Comparison of ENCODE assay signal across 22 cellular contexts in the genomic region with DNA sequence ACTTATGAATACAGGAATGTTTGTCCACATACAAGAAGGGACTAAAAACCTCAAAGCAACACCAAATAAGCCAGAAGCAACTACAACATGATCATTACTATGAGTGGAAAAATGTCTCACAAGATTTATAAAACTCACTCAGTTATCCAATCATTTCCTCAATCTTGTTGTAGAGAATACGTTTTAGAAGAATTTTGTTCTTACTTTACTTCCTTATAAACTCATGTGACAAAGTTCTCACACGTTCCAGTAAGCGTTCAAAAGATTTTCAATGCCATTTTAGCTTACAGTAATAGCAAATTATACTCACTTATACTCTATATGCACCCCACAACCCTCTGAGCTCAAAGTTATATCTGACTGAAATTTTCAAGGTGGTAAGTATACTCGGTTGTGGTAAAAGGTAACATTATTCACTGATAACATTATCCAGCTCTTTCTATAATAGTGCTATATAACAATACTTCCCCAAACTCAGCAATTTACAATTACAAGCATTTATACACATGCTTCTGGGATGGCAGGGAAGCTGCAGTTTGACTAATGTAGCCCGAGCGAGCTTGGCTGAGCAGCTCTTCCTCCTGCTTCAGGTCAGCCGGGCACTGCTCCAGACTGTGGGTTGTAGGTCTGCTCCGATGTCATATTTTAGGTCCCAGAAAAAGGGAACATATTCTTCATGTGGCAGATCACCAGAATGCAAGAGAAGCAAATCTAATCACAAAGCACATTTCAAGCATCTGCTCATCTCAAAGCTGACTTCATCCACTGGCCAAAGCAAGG.
"Had no signal": no experiment of that assay in that cellular context is flagged by ENCODE, and none has a peak within 500 bp of the region (broad histone marks: within the 10 kb centered on the region; RNA-seq: fewer than 3 reads in every experiment).

No MANE protein-coding gene starts in this region.

- H3K27ac ChIP-seq: adrenal gland, brain microvascular endothelial cell, esophagus muscularis mucosa, foreskin keratinocyte, heart right ventricle, ovary, psoas muscle, sigmoid colon, thyroid gland had no signal

- H3K27me3 ChIP-seq: adrenal gland, brain microvascular endothelial cell, esophagus muscularis mucosa, heart right ventricle, ovary, sigmoid colon, thyroid gland had no signal

- DNase-seq: activated CD4-positive, CD25-positive, alpha-beta regulatory T cell treated with anti-CD3 and anti-CD28 coated beads, Interleukin-2, amount 50 U/mL, for 72 hours; activated CD8-positive, alpha-beta T cell treated with anti-CD3 and anti-CD28 coated beads, Interleukin-2, amount 10 ng/mL, durations not matched to agents 7 days and 5 days; activated effector memory CD4-positive, alpha-beta T cell treated with Interleukin-2 at 50 U/mL for 16 hours; activated naive CD4-positive, alpha-beta T cell treated with anti-CD3 and anti-CD28 coated beads for 36 hours; activated naive CD8-positive, alpha-beta T cell treated with anti-CD3 and anti-CD28 coated beads for 36 hours; brain microvascular endothelial cell; caudate nucleus; dermis blood vessel endothelial cell; effector CD4-positive, alpha-beta T cell; foreskin keratinocyte; heart right ventricle; left ventricle myocardium superior; naive B cell; ovary; psoas muscle; sigmoid colon; stimulated activated CD4-positive, alpha-beta T cell treated with anti-CD3 and anti-CD28 coated beads, Interleukin-4, amount 100 ng/mL, for 24 hours; T-helper 17 cell; T1000; thyroid gland had no signal

- H3K36me3 ChIP-seq: adrenal gland, brain microvascular endothelial cell, esophagus muscularis mucosa, heart right ventricle, ovary, sigmoid colon, thyroid gland had no signal

- H3K4me1 ChIP-seq: adrenal gland, esophagus muscularis mucosa, heart right ventricle, psoas muscle, thyroid gland had no signal

- H3K4me3 ChIP-seq: adrenal gland, esophagus muscularis mucosa, heart right ventricle, ovary, psoas muscle, sigmoid colon, thyroid gland had no signal

- H3K9me3 ChIP-seq: adrenal gland, ovary, psoas muscle, sigmoid colon, thyroid gland had no signal
